ENCODE assay signal across 21 cellular contexts in genomic region chr3:185813205-185813604, GRCh38. TPM values are rescaled to one million over a fixed set of nuclear protein-coding genes. Genes with fewer than 3 reads are reported as not detected.
DNase-seq lines count a peak whose midpoint lies in the region; ATAC-seq, FAIRE-seq and TF ChIP-seq lines count a peak whose summit lies in the region.
"Had no signal": no experiment of that assay in that cellular context is flagged by ENCODE, and none has a peak within 500 bp of the region (broad histone marks: within the 10 kb centered on the region; RNA-seq: fewer than 3 reads in every experiment).

No MANE protein-coding gene starts in this region.

- H3K36me3 ChIP-seq in HCT116 (ENCODE audit: control insufficient read depth in 1 of 2, insufficient read depth in 2 of 2, low read length in 2 of 2) (0 out of 4 replicates have a peak, but pooled peaks cover 0 to 4% of the 10 kb centered on the region in 2 experiments), SK-N-MC (ENCODE audit: insufficient read depth, low read length) (peaks cover 10% of the 10 kb centered on the region), trophoblast cell (ENCODE audit: control insufficient read depth in 1 of 2, insufficient read depth in 2 of 2, low read length in 2 of 2) (peaks cover 0 to 2% of the 10 kb centered on the region in 2 experiments), aorta (ENCODE audit: control insufficient read depth in 1 of 2, insufficient read depth in 2 of 2, low read length in 1 of 2) (no peaks in the 10 kb centered on the region), kidney (ENCODE audit: control insufficient read depth in 1 of 2, insufficient read depth in 2 of 2, low read length in 2 of 2) (no peaks in the 10 kb centered on the region)
- H3K36me3 ChIP-seq: transverse colon had no signal

- H4K20me1 ChIP-seq in HCT116 (ENCODE audit: insufficient read depth) = peaks cover 19% of the 10 kb centered on the region; the same call in 1 of the 2 replicates

- POLR2A ChIA-PET in HCT116 (lab: Charles Lee) = interaction anchor here (2.2 kb wide), 1 partner anchor 8 kb away, joined by 11 read pairs; no protein-coding TSS in a partner anchor

- TF ChIP-seq RAD21 in HCT116 (IDR thresholded peaks at IDR 0.05; ENCODE audit: low read depth) = no peak

- peak overlapping the region; percentile 64 for H3K4ac ChIP-seq in trophoblast cell (ENCODE audit: low read depth, low read length)

- H3K18ac ChIP-seq in trophoblast cell (ENCODE audit: low read length) = no peak overlapping the region

- CTCF ChIA-PET in HCT116 (lab: Charles Lee) = no interaction called here

- no peak overlapping the region for H3K4me3 ChIP-seq in HCT116 (replicated peaks in 1 of 2; ENCODE audit: low read depth in 1 of 2, low read length in 2 of 2)
- H3K4me3 ChIP-seq in SK-N-MC = no peak overlapping the region
- H3K4me3 ChIP-seq in trophoblast cell (ENCODE audit: low read depth, low read length) = no peak overlapping the region
- H3K4me3 ChIP-seq in aorta (ENCODE audit: low read length in 2 of 2) = no peak overlapping the region
- H3K4me3 ChIP-seq in kidney (ENCODE audit: low read length in 2 of 2) = no peak overlapping the region
- H3K4me3 ChIP-seq: transverse colon had no signal

- BruUV-seq in HCT116 (replicated peaks; lab: Mats Ljungman, UMichigan) = no TSS peak

- H2AFZ ChIP-seq in HCT116 (ENCODE audit: low read depth, low read length, poor library complexity, severe bottlenecking) = no peak overlapping the region
- no peak overlapping the region for H2AFZ ChIP-seq in trophoblast cell (ENCODE audit: insufficient read depth, low read length, poor library complexity)

- H3K4me2 ChIP-seq in HCT116 (ENCODE audit: low read length) (peak overlapping the region; percentile 7), trophoblast cell (ENCODE audit: low read length) (no peak overlapping the region)

- H3K4me1 Mint-ChIP-seq in endothelial cell (ENCODE audit: unreplicated experiment) = peaks cover 46% of the 10 kb centered on the region
- H3K4me1 Mint-ChIP-seq: CD4-positive, CD25-positive, alpha-beta regulatory T cell had no signal

- intact Hi-C loops in HCT116 (cut with micrococcal nuclease) (no loop called here), aorta (cut with DNase I) (no loop called here), kidney (cut with DNase I) (no loop called here)

- no peak for TF ChIP-seq CTCF in HCT116 (IDR thresholded peaks at IDR 0.05 in 2 of 3, conservative IDR thresholded peaks at IDR 0.05 in 1 of 3; ENCODE audit: borderline replicate concordance in 1 of 3, insufficient read depth in 1 of 3, low read depth in 2 of 3, low read length in 2 of 3)
- TF ChIP-seq CTCF in endothelial cell (IDR thresholded peaks at IDR 0.05; ENCODE audit: unreplicated experiment) = no peak
- no peak for TF ChIP-seq CTCF in kidney (IDR thresholded peaks at IDR 0.05; ENCODE audit: borderline replicate concordance, extremely low read depth, insufficient read depth)

- H4K91ac ChIP-seq in trophoblast cell (ENCODE audit: low read depth, low read length) = no peak overlapping the region

- no peaks in the 10 kb centered on the region for H3K27me3 ChIP-seq in HCT116 (ENCODE audit: insufficient read depth, low read length)
- no peaks in the 10 kb centered on the region for H3K27me3 ChIP-seq in trophoblast cell (ENCODE audit: insufficient read depth, low read length)
- H3K27me3 ChIP-seq in aorta (ENCODE audit: control insufficient read depth in 1 of 2, insufficient read depth in 2 of 2, low read length in 1 of 2) = no peaks in the 10 kb centered on the region

- H3K36me3 Mint-ChIP-seq in endothelial cell (ENCODE audit: low read depth, unreplicated experiment) = no peaks in the 10 kb centered on the region
- H3K36me3 Mint-ChIP-seq: CD4-positive, CD25-positive, alpha-beta regulatory T cell; natural killer cell had no signal

- H2BK5ac ChIP-seq in trophoblast cell (ENCODE audit: low read depth, low read length, poor library complexity) = no peak overlapping the region

- H3K79me1 ChIP-seq in trophoblast cell (ENCODE audit: low read length) = peaks cover 2% of the 10 kb centered on the region

- no peak for ATAC-seq in HCT116
- ATAC-seq in aorta (ENCODE audit: low FRiP score) = no peak
- ATAC-seq: natural killer cell had no signal

- RAD21 ChIA-PET in HCT116 (lab: Charles Lee; ENCODE audit: low non-redundant PET in 1 of 2, low total read pairs in 2 of 2, uncharacterized antibody in 2 of 2, unreplicated experiment in 2 of 2) = no interaction called here

- no peak for FAIRE-seq in kidney (lab: Jason Lieb, UNC)
- FAIRE-seq: bronchial epithelial cell had no signal

- DNase-seq in HCT116 (ENCODE audit: low read depth, low spot score) = no peak
- DNase-seq in SK-N-MC (ENCODE audit: low read depth, low spot score) = no peak
- DNase-seq in endothelial cell (ENCODE audit: low spot score) = no peak
- no peak for DNase-seq in trophoblast cell
- no peak for DNase-seq in aorta
- no peak for DNase-seq in NCI-H69 (lab: John Stamatoyannopoulos, UW)
- no peak for DNase-seq in kidney
- DNase-seq: activated CD4-positive, alpha-beta T cell treated with anti-CD3 and anti-CD28 coated beads for 48 hours; activated naive CD4-positive, alpha-beta T cell treated with anti-CD3 and anti-CD28 coated beads for 36 hours; activated T-cell treated with anti-CD3 and anti-CD28 coated beads for 4 hours; CD4-positive, CD25-positive, alpha-beta regulatory T cell; effector CD4-positive, alpha-beta T cell; natural killer cell; NCI-H1092 treated with DMSO at 0.1 percent for 48 hours; NCI-H2171 treated with DMSO at 0.1 percent for 48 hours; NK-92 treated with Interleukin-12 subunit alpha and Interleukin-12 subunit beta, amount 100 ng/mL, for 24 hours; Right ventricle myocardium superior; stimulated activated naive CD4-positive, alpha-beta T cell treated with Interleukin-2 at 50 U/mL for 16 hours; transverse colon had no signal

- 0 out of 2 replicates have a peak overlapping the region, but pooled peaks have one; percentile 8 for H3K9ac ChIP-seq in HCT116 (ENCODE audit: low read length)
- no peak overlapping the region for H3K9ac ChIP-seq in SK-N-MC (ENCODE audit: insufficient read length)
- no peak overlapping the region for H3K9ac ChIP-seq in trophoblast cell (ENCODE audit: low read length)
- H3K9ac ChIP-seq in kidney (ENCODE audit: low read length in 2 of 2) = no peak overlapping the region

- peak overlapping the region; percentile 70 for H3K27ac Mint-ChIP-seq in endothelial cell (ENCODE audit: unreplicated experiment)
- H3K27ac Mint-ChIP-seq: activated naive CD4-positive, alpha-beta T cell treated with anti-CD3 and anti-CD28 coated beads for 36 hours; CD4-positive, CD25-positive, alpha-beta regulatory T cell; natural killer cell had no signal

- TF ChIP-seq POLR2A in HCT116 (IDR thresholded peaks at IDR 0.05; ENCODE audit: borderline replicate concordance, extremely low read depth, insufficient read depth, insufficient read length) = no peak

- H3K14ac ChIP-seq in trophoblast cell (ENCODE audit: low read length) = no peak overlapping the region

- WGBS in trophoblast cell (ENCODE audit: extremely low coverage, insufficient coverage, insufficient read length) = no CpG with 5 or more reads among the region's 2 CpGs
- 90 to 94% methylated on average over 2 of the region's 2 CpGs for WGBS in aorta, 2 donors

- H3K9me3 Mint-ChIP-seq in endothelial cell (ENCODE audit: unreplicated experiment) = no peaks in the 10 kb centered on the region
- H3K9me3 Mint-ChIP-seq: activated naive CD4-positive, alpha-beta T cell treated with anti-CD3 and anti-CD28 coated beads for 36 hours; natural killer cell had no signal

- peak overlapping the region; percentile 59 for H3K4me3 Mint-ChIP-seq in endothelial cell (ENCODE audit: unreplicated experiment)
- H3K4me3 Mint-ChIP-seq: activated naive CD4-positive, alpha-beta T cell treated with anti-CD3 and anti-CD28 coated beads for 36 hours; CD4-positive, CD25-positive, alpha-beta regulatory T cell; natural killer cell had no signal

- H3K79me2 ChIP-seq in HCT116 (ENCODE audit: insufficient read depth, low read length) = peaks cover 100% of the 10 kb centered on the region
- peaks cover 20% of the 10 kb centered on the region for H3K79me2 ChIP-seq in trophoblast cell (ENCODE audit: control insufficient read depth, insufficient read depth, low read length, poor library complexity)

- no peak overlapping the region for H2BK12ac ChIP-seq in trophoblast cell (ENCODE audit: low read length)

- H3K27ac ChIP-seq in HCT116 (ENCODE audit: low read depth, low read length) (no peak overlapping the region), SK-N-MC (peak overlapping the region; percentile 4), trophoblast cell (ENCODE audit: low read depth, low read length) (no peak overlapping the region), aorta (ENCODE audit: low read depth in 1 of 2, low read length in 2 of 2) (no peak overlapping the region), kidney (ENCODE audit: low read depth in 2 of 2, low read length in 2 of 2) (no peak overlapping the region)
- H3K27ac ChIP-seq: transverse colon had no signal

- H3K9me3 ChIP-seq in HCT116 (ENCODE audit: control insufficient read depth in 1 of 2, insufficient read depth in 1 of 2, low read depth in 1 of 2, low read length in 2 of 2) (no peaks in the 10 kb centered on the region), SK-N-MC (ENCODE audit: low read depth, low read length) (no peaks in the 10 kb centered on the region), trophoblast cell (ENCODE audit: insufficient read depth, low read depth, low read length) (peaks cover 1% of the 10 kb centered on the region), aorta (ENCODE audit: control insufficient read depth, low read length) (no peaks in the 10 kb centered on the region), kidney (ENCODE audit: control insufficient read depth in 1 of 2, low read length in 2 of 2) (no peaks in the 10 kb centered on the region)
- H3K9me3 ChIP-seq: transverse colon had no signal

- H3K4me1 ChIP-seq in HCT116 (ENCODE audit: control insufficient read depth in 1 of 2, insufficient read depth in 2 of 2, low read length in 2 of 2) = peaks cover 17 to 57% of the 10 kb centered on the region in 2 experiments
- H3K4me1 ChIP-seq in trophoblast cell (ENCODE audit: control insufficient read depth in 1 of 2, insufficient read depth in 2 of 2, low read length in 2 of 2) = peaks cover 11 to 18% of the 10 kb centered on the region in 2 experiments
- H3K4me1 ChIP-seq in aorta (ENCODE audit: control insufficient read depth in 1 of 2, insufficient read depth in 2 of 2, low read length in 2 of 2) = no peaks in the 10 kb centered on the region
- peaks cover 0 to 15% of the 10 kb centered on the region in 2 donors for H3K4me1 ChIP-seq in kidney (ENCODE audit: control insufficient read depth in 1 of 2, insufficient read depth in 1 of 2, low read depth in 1 of 2, low read length in 2 of 2)
- H3K4me1 ChIP-seq: transverse colon had no signal

- peaks cover 3% of the 10 kb centered on the region for H3K27me3 Mint-ChIP-seq in endothelial cell (ENCODE audit: unreplicated experiment)

- no peak overlapping the region for H2BK120ac ChIP-seq in trophoblast cell (ENCODE audit: insufficient read depth, low read length, poor library complexity)

- no peak overlapping the region for H4K8ac ChIP-seq in trophoblast cell (ENCODE audit: low read depth, low read length)

- no peak overlapping the region for H2AK5ac ChIP-seq in trophoblast cell (ENCODE audit: low read length)

- H4K12ac ChIP-seq in trophoblast cell (ENCODE audit: low read depth, low read length) = no peak overlapping the region

- H3K23ac ChIP-seq in trophoblast cell (ENCODE audit: low read length) = no peak overlapping the region

- H3K9me2 ChIP-seq in HCT116 (ENCODE audit: insufficient read depth) = no peaks in the 10 kb centered on the region

RNA-seq across cellular contexts. Expression of gene IGF2BP2, which starts 11.6 kb away (rescaled TPM):
- total RNA-seq in HCT116 (2021; ENCODE audit: unreplicated experiment) = 135 TPM
- polyA plus RNA-seq in HCT116 (2012) = 75.1 and 88.7 TPM in 2 replicates
- total RNA-seq in endothelial cell (ENCODE audit: unreplicated experiment) = 165 TPM
- polyA plus RNA-seq in trophoblast cell (2013) = 136 TPM in 2 replicates
- total RNA-seq in aorta = 10 to 100 TPM; 10.0 to 17.5 TPM
- 1 to 10 TPM in 1 of 2 donors, under 1 TPM in 1; 0.18 to 2.3 TPM for polyA plus RNA-seq in aorta
- total RNA-seq in kidney = 26.9 TPM
- 7.7 TPM for polyA plus RNA-seq in kidney (ENCODE audit: insufficient read depth, low read depth, low replicate concordance)
- total RNA-seq: T-helper 2 cell treated with Interferon-gamma antibody and Interleukin-4, amounts not matched to agents 100 ng/mL and 5 ng/mL, for 36 hours had no signal
- polyA plus RNA-seq: CD4-positive, CD25-positive, alpha-beta regulatory T cell had no signal
